ENCODE assay signal across 8 cellular contexts in genomic region chr2:19868705-19869550, GRCh38. TPM values are rescaled to one million over a fixed set of nuclear protein-coding genes. Genes with fewer than 3 reads are reported as not detected.
DNase-seq lines count a peak whose midpoint lies in the region; ATAC-seq and TF ChIP-seq lines count a peak whose summit lies in the region.

No MANE protein-coding gene starts in this region.

- peak overlapping the region; percentile 84 for H3K4me3 Mint-ChIP-seq in activated CD4-positive, alpha-beta memory T cell treated with anti-CD3 and anti-CD28 coated beads for 36 hours
- H3K4me3 Mint-ChIP-seq in endodermal cell (peak overlapping the region; percentile 69), natural killer cell (peak overlapping the region; percentile 98)
- peak overlapping the region; percentile 88 for H3K4me3 Mint-ChIP-seq in stimulated activated naive CD8-positive, alpha-beta T cell treated with anti-CD3 and anti-CD28 coated beads, Interleukin-15, Interleukin-2, amounts not matched to agents 100 ng/mL and 50 ng/mL, for 24 hours

- H3K36me3 Mint-ChIP-seq in activated CD4-positive, alpha-beta memory T cell treated with anti-CD3 and anti-CD28 coated beads for 36 hours = no peaks in the 10 kb centered on the region
- no peaks in the 10 kb centered on the region for H3K36me3 Mint-ChIP-seq in endodermal cell (ENCODE audit: low read depth)
- H3K36me3 Mint-ChIP-seq in natural killer cell = no peaks in the 10 kb centered on the region
- H3K36me3 Mint-ChIP-seq in stimulated activated naive CD8-positive, alpha-beta T cell treated with anti-CD3 and anti-CD28 coated beads, Interleukin-15, Interleukin-2, amounts not matched to agents 100 ng/mL and 50 ng/mL, for 24 hours (ENCODE audit: low read depth) = peaks cover 4% of the 10 kb centered on the region

- peaks cover 21% of the 10 kb centered on the region for H3K4me1 Mint-ChIP-seq in activated CD4-positive, alpha-beta memory T cell treated with anti-CD3 and anti-CD28 coated beads for 36 hours (ENCODE audit: low read depth)
- H3K4me1 Mint-ChIP-seq in endodermal cell (peaks cover 4% of the 10 kb centered on the region), natural killer cell (peaks cover 25 to 33% of the 10 kb centered on the region in 2 donors)
- peaks cover 29% of the 10 kb centered on the region for H3K4me1 Mint-ChIP-seq in stimulated activated naive CD8-positive, alpha-beta T cell treated with anti-CD3 and anti-CD28 coated beads, Interleukin-15, Interleukin-2, amounts not matched to agents 100 ng/mL and 50 ng/mL, for 24 hours (ENCODE audit: low read depth)

- intact Hi-C loops in activated CD4-positive, alpha-beta memory T cell treated with anti-CD3 and anti-CD28 coated beads for 36 hours (cut with micrococcal nuclease) = loop anchor here (2.0 to 5.0 kb wide), 4 partner anchors 32 to 1432 kb away; partner anchors contain the start of gene TTC32
- intact Hi-C loops in natural killer cell (cut with micrococcal nuclease) = no loop called here

- peak overlapping the region; percentile 49 for H3K4me3 ChIP-seq in endodermal cell (ENCODE audit: low read length)
- H3K4me3 ChIP-seq in WERI-Rb-1 (ENCODE audit: low read depth, low read length) = no peak overlapping the region

- H3K27ac ChIP-seq in endodermal cell (ENCODE audit: low read depth, low read length) (no peak overlapping the region), WERI-Rb-1 (no peak overlapping the region)

- peak overlapping the region; percentile 75 for H3K27ac Mint-ChIP-seq in activated CD4-positive, alpha-beta memory T cell treated with anti-CD3 and anti-CD28 coated beads for 36 hours
- no peak overlapping the region for H3K27ac Mint-ChIP-seq in endodermal cell
- peak overlapping the region; percentile 89 to 98 for H3K27ac Mint-ChIP-seq in natural killer cell
- H3K27ac Mint-ChIP-seq in stimulated activated naive CD8-positive, alpha-beta T cell treated with anti-CD3 and anti-CD28 coated beads, Interleukin-15, Interleukin-2, amounts not matched to agents 100 ng/mL and 50 ng/mL, for 24 hours = peak overlapping the region; percentile 89

- no peaks in the 10 kb centered on the region for H3K9me3 Mint-ChIP-seq in activated CD4-positive, alpha-beta memory T cell treated with anti-CD3 and anti-CD28 coated beads for 36 hours
- H3K9me3 Mint-ChIP-seq in endodermal cell (no peaks in the 10 kb centered on the region), natural killer cell (no peaks in the 10 kb centered on the region)
- no peaks in the 10 kb centered on the region for H3K9me3 Mint-ChIP-seq in stimulated activated naive CD8-positive, alpha-beta T cell treated with anti-CD3 and anti-CD28 coated beads, Interleukin-15, Interleukin-2, amounts not matched to agents 100 ng/mL and 50 ng/mL, for 24 hours

- CTCF ChIA-PET in activated CD4-positive, alpha-beta memory T cell treated with anti-CD3 and anti-CD28 coated beads for 36 hours (lab: Charles Lee) = no interaction called here

- H3K36me3 ChIP-seq in endodermal cell (ENCODE audit: control insufficient read depth, insufficient read depth, low read length) = no peaks in the 10 kb centered on the region
- no peaks in the 10 kb centered on the region for H3K36me3 ChIP-seq in WERI-Rb-1

- H3K27me3 Mint-ChIP-seq in activated CD4-positive, alpha-beta memory T cell treated with anti-CD3 and anti-CD28 coated beads for 36 hours = no peaks in the 10 kb centered on the region
- H3K27me3 Mint-ChIP-seq in endodermal cell (ENCODE audit: insufficient read depth) (peaks cover 59% of the 10 kb centered on the region), natural killer cell (ENCODE audit: low read depth in 2 of 2) (no peaks in the 10 kb centered on the region)
- H3K27me3 Mint-ChIP-seq in stimulated activated naive CD8-positive, alpha-beta T cell treated with anti-CD3 and anti-CD28 coated beads, Interleukin-15, Interleukin-2, amounts not matched to agents 100 ng/mL and 50 ng/mL, for 24 hours = no peaks in the 10 kb centered on the region

- TF ChIP-seq CTCF in endodermal cell (conservative IDR thresholded peaks at IDR 0.05) (no peak), natural killer cell (IDR thresholded peaks at IDR 0.05) (no peak), WERI-Rb-1 (IDR thresholded peaks at IDR 0.05; ENCODE audit: low read depth, low read length) (no peak)

- no peak overlapping the region for H3K9ac ChIP-seq in endodermal cell (ENCODE audit: extremely low read depth, low read length, poor library complexity, severe bottlenecking)

- DNase-seq in AG08395 (ENCODE audit: low spot score) (peak; percentile 57), GM19238 (ENCODE audit: insufficient read length, low spot score) (peak; percentile 56), endodermal cell (peak; percentile 85), natural killer cell (peak; percentile 40), WERI-Rb-1 (no peak)
- DNase-seq in activated CD4-positive, alpha-beta memory T cell treated with anti-CD3 and anti-CD28 coated beads for 36 hours = peak; percentile 70

- H3K27me3 ChIP-seq in endodermal cell (ENCODE audit: control insufficient read depth, insufficient read depth, low read length, poor library complexity, severe bottlenecking) (peaks cover 45% of the 10 kb centered on the region), WERI-Rb-1 (ENCODE audit: insufficient read depth, low read depth, severe bottlenecking) (no peaks in the 10 kb centered on the region)

- 30 to 77% methylated on average over 10 to 51 of the region's 51 CpGs for WGBS in endodermal cell (ENCODE audit: insufficient coverage in 1 of 2, insufficient read length in 1 of 2), 2 experiments

- ATAC-seq in HG03457 (IDR thresholded peaks at IDR 0.05; ENCODE audit: unreplicated experiment) (peak; percentile 46), natural killer cell (peak; percentile 86 to 92 (median 86))

- H3K4me1 ChIP-seq in endodermal cell (ENCODE audit: control insufficient read depth, insufficient read depth, low read length) = no peaks in the 10 kb centered on the region

- POLR2A ChIA-PET in activated CD4-positive, alpha-beta memory T cell treated with anti-CD3 and anti-CD28 coated beads for 36 hours (lab: Charles Lee) = interaction anchor here (0.8 to 1.7 kb wide), 2 partner anchors 31 to 183 kb away, joined by 3 to 4 read pairs; no protein-coding TSS in a partner anchor

- H3K9me3 ChIP-seq in endodermal cell (ENCODE audit: control insufficient read depth, low read length) = no peaks in the 10 kb centered on the region
- no peaks in the 10 kb centered on the region for H3K9me3 ChIP-seq in WERI-Rb-1 (ENCODE audit: severe bottlenecking)

RNA-seq across cellular contexts. Expression of gene TTC32, which starts 32.9 kb away (rescaled TPM):
- total RNA-seq in activated CD4-positive, alpha-beta memory T cell treated with anti-CD3 and anti-CD28 coated beads for 36 hours = 10 to 100 TPM; 14.2 to 17.3 TPM
- 10 to 100 TPM; 10.2 to 13.0 TPM for total RNA-seq in endodermal cell
- polyA plus RNA-seq in endodermal cell (2013, experiment 1 of 2) = 19.4 TPM
- 19.7 TPM for polyA plus RNA-seq in endodermal cell (2013, experiment 2 of 2)
- 10 to 100 TPM; 30.4 to 45.3 (median 37.2) TPM for total RNA-seq in natural killer cell
